In the genomic region with DNA sequence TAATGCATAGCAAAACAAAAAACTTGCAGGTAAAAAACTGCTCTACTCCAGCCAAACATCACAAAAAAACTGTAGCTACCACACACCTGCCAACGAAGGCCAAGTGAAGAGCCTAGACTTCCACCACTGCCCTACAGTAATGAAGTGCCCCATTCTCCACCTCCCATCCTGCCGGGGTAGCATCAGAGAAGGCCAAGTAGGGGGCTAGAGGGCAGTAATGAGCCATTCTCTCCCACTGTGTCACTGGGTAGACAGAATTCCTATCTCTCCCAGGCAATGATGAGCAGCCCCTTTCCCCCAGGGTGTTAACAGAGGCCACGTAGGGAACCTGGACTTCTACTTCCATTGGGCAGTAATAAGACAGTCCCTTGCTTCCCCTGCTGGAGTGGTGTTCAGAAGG, we compare ENCODE assay signal across 8 cellular contexts. TPM values are rescaled to one million over a fixed set of nuclear protein-coding genes. Genes with fewer than 3 reads are reported as not detected.
DNase-seq lines count a peak whose midpoint lies in the region; ATAC-seq, FAIRE-seq and TF ChIP-seq lines count a peak whose summit lies in the region.

No MANE protein-coding gene starts in this region.

- no peak overlapping the region for H3K23ac ChIP-seq in H1 (ENCODE audit: insufficient read length)

- H3K27ac ChIP-seq in OCI-LY3 (ENCODE audit: low read length): no peak overlapping the region
- no peak overlapping the region for H3K27ac ChIP-seq in H1 (ENCODE audit: low read depth, low read length)
- no peak overlapping the region for H3K27ac ChIP-seq in naive thymus-derived CD4-positive, alpha-beta T cell (ENCODE audit: low read depth, low read length)

- H3K9ac ChIP-seq in OCI-LY3 (ENCODE audit: low read length) (no peak overlapping the region), H1 (replicated peaks in 1 of 4; ENCODE audit: extremely low read depth in 1 of 4, low read depth in 3 of 4, low read length in 3 of 4) (no peak overlapping the region)

- peak; percentile 45 for ATAC-seq in GM19463 (IDR thresholded peaks at IDR 0.05; ENCODE audit: unreplicated experiment)
- ATAC-seq in naive thymus-derived CD4-positive, alpha-beta T cell: peak; percentile 77
- ATAC-seq in HG03442 (IDR thresholded peaks at IDR 0.05; ENCODE audit: unreplicated experiment): no peak
- ATAC-seq in HG02981 (IDR thresholded peaks at IDR 0.05; ENCODE audit: unreplicated experiment): no peak
- ATAC-seq in HG03139 (IDR thresholded peaks at IDR 0.05; ENCODE audit: unreplicated experiment): no peak

- H3K56ac ChIP-seq in H1 (replicated peaks; ENCODE audit: insufficient read length, low read depth, low read length): no peak overlapping the region

- TF ChIP-seq EP300 in H1 (IDR thresholded peaks at IDR 0.05; ENCODE audit: borderline replicate concordance in 1 of 2, low read depth in 2 of 2, low read length in 2 of 2): no peak

- no peak overlapping the region for H4K91ac ChIP-seq in H1 (replicated peaks; ENCODE audit: insufficient read length, low read length)

- H3K27ac Mint-ChIP-seq in naive thymus-derived CD4-positive, alpha-beta T cell: peak overlapping the region in 4 of 9 donors; percentile 8 to 29 (median 14)

- TF ChIP-seq CTCF in OCI-LY3 (IDR thresholded peaks at IDR 0.05; ENCODE audit: low read depth, low read length) (peak; percentile 64), H1 (IDR thresholded peaks at IDR 0.05; ENCODE audit: control extremely low read depth in 1 of 3, insufficient read depth in 1 of 3, low read depth in 1 of 3, low read length in 3 of 3) (peak; percentile 71 to 89 (median 78))

- H3K4me3 ChIP-seq in OCI-LY3 (ENCODE audit: low read length): no peak overlapping the region
- no peak overlapping the region for H3K4me3 ChIP-seq in H1 (ENCODE audit: extremely low read depth in 1 of 4, insufficient read depth in 2 of 4, low read depth in 3 of 4, low read length in 4 of 4)
- H3K4me3 ChIP-seq in naive thymus-derived CD4-positive, alpha-beta T cell (ENCODE audit: low read length): no peak overlapping the region

- peaks cover 8 to 43% (median 33%) of the 10 kb centered on the region in 7 donors for H3K4me1 Mint-ChIP-seq in naive thymus-derived CD4-positive, alpha-beta T cell

- TF ChIP-seq RAD21 in H1 (IDR thresholded peaks at IDR 0.05 in 1 of 2, conservative IDR thresholded peaks at IDR 0.05 in 1 of 2; ENCODE audit: low read depth in 2 of 2, low read length in 2 of 2): peak; percentile 77 to 79

- H3K9me3 Mint-ChIP-seq in naive thymus-derived CD4-positive, alpha-beta T cell: peaks cover 4 to 32% (median 12%) of the 10 kb centered on the region in 11 donors

- H3K36me3 Mint-ChIP-seq in naive thymus-derived CD4-positive, alpha-beta T cell: peaks cover 17 to 64% (median 48%) of the 10 kb centered on the region in 5 donors

- H3K23me2 ChIP-seq in H1 (ENCODE audit: low read depth, low read length): no peaks in the 10 kb centered on the region; the same call in 1 of the 2 replicates

- H3K4me2 ChIP-seq in OCI-LY3 (ENCODE audit: low read length) (no peak overlapping the region), H1 (ENCODE audit: insufficient read depth in 1 of 2, low read depth in 2 of 2, low read length in 2 of 2) (no peak overlapping the region)

- intact Hi-C loops in naive thymus-derived CD4-positive, alpha-beta T cell (cut with micrococcal nuclease): loop anchor here in 1 of 2 donors (1.0 kb wide), 3 partner anchors 41 to 267 kb away; no protein-coding TSS in a partner anchor

- no peaks in the 10 kb centered on the region for H3K27me3 Mint-ChIP-seq in naive thymus-derived CD4-positive, alpha-beta T cell

- no peak overlapping the region for H3K4ac ChIP-seq in H1 (replicated peaks; ENCODE audit: insufficient read length, low read depth, low read length)

- H3K9me3 ChIP-seq in OCI-LY3 (ENCODE audit: insufficient read depth, low read length): peaks cover 8% of the 10 kb centered on the region
- peaks cover 0 to 11% of the 10 kb centered on the region in 2 experiments; a peak in 2 of 4 replicates for H3K9me3 ChIP-seq in H1 (ENCODE audit: insufficient read depth in 2 of 2, low read depth in 1 of 2, low read length in 1 of 2)
- H3K9me3 ChIP-seq in naive thymus-derived CD4-positive, alpha-beta T cell (ENCODE audit: control insufficient read depth in 2 of 3, low read length in 3 of 3): peaks cover 0 to 6% (median 0%) of the 10 kb centered on the region in 3 experiments

- H3K4me1 ChIP-seq in OCI-LY3 (ENCODE audit: low read length) (no peaks in the 10 kb centered on the region), H1 (replicated peaks in 1 of 4; ENCODE audit: control insufficient read depth in 3 of 4, insufficient read depth in 4 of 4, low read length in 3 of 4) (no peaks in the 10 kb centered on the region)
- H3K4me1 ChIP-seq in naive thymus-derived CD4-positive, alpha-beta T cell (ENCODE audit: control insufficient read depth in 2 of 2, insufficient read depth in 2 of 2, low read length in 2 of 2): peaks cover 0 to 4% of the 10 kb centered on the region in 2 donors

- H4K20me1 ChIP-seq in OCI-LY3 (ENCODE audit: insufficient read depth, low read length) (peaks cover 8% of the 10 kb centered on the region; the same call in 1 of the 2 replicates), H1 (replicated peaks in 1 of 2; ENCODE audit: control insufficient read depth in 1 of 2, insufficient read depth in 2 of 2, low read length in 2 of 2) (peaks cover 3 to 7% of the 10 kb centered on the region in 2 experiments)

- no peak overlapping the region for H3K4me3 Mint-ChIP-seq in naive thymus-derived CD4-positive, alpha-beta T cell

- no peak overlapping the region for H2AFZ ChIP-seq in OCI-LY3 (ENCODE audit: low read depth, low read length)
- H2AFZ ChIP-seq in H1 (ENCODE audit: low read length): no peak overlapping the region

- peaks cover 3% of the 10 kb centered on the region for H3K79me1 ChIP-seq in H1 (ENCODE audit: low read depth, low read length)

- H3K14ac ChIP-seq in H1 (ENCODE audit: insufficient read length): no peak overlapping the region

- TF ChIP-seq POLR2A in H1 (IDR thresholded peaks at IDR 0.05; ENCODE audit: control extremely low read depth in 1 of 2, low read depth in 2 of 2, low read length in 2 of 2): no peak

- H2BK120ac ChIP-seq in H1 (replicated peaks; ENCODE audit: low read depth, low read length): no peak overlapping the region

- H3K79me2 ChIP-seq in OCI-LY3 (ENCODE audit: low read length) (peaks cover 21% of the 10 kb centered on the region), H1 (ENCODE audit: control insufficient read depth in 1 of 2, insufficient read depth in 2 of 2, low read length in 2 of 2) (peaks cover 0 to 50% of the 10 kb centered on the region in 2 experiments; a peak in 2 of 4 replicates)

- H2BK12ac ChIP-seq in H1 (ENCODE audit: low read depth, low read length): no peak overlapping the region

- DNase-seq in COLO668 (lab: John Stamatoyannopoulos, UW; ENCODE audit: unreplicated experiment) (peak; percentile 23), H1 (ENCODE audit: low read depth in 1 of 2, low spot score in 2 of 2) (peak in 1 of 2 experiments; percentile 74)
- no peak for DNase-seq in naive thymus-derived CD4-positive, alpha-beta T cell

- H3K36me3 ChIP-seq in OCI-LY3 (replicated peaks; ENCODE audit: low read depth, low read length): peaks cover 36% of the 10 kb centered on the region
- peaks cover 0 to 23% (median 8%) of the 10 kb centered on the region in 4 experiments for H3K36me3 ChIP-seq in H1 (ENCODE audit: control insufficient read depth in 2 of 4, insufficient read depth in 4 of 4, low read length in 3 of 4)
- peaks cover 0 to 39% (median 4%) of the 10 kb centered on the region in 3 experiments for H3K36me3 ChIP-seq in naive thymus-derived CD4-positive, alpha-beta T cell (ENCODE audit: control insufficient read depth in 2 of 3, insufficient read depth in 3 of 3, low read length in 3 of 3)

- H3K27me3 ChIP-seq in OCI-LY3 (ENCODE audit: low read depth, low read length): no peaks in the 10 kb centered on the region
- no peaks in the 10 kb centered on the region for H3K27me3 ChIP-seq in H1 (replicated peaks in 1 of 4; ENCODE audit: control insufficient read depth in 3 of 4, extremely low read depth in 1 of 4, insufficient read depth in 3 of 4, low read length in 3 of 4)
- H3K27me3 ChIP-seq in naive thymus-derived CD4-positive, alpha-beta T cell (ENCODE audit: control insufficient read depth in 2 of 2, insufficient read depth in 2 of 2, low read length in 2 of 2): no peaks in the 10 kb centered on the region

- H3K18ac ChIP-seq in H1 (ENCODE audit: extremely low read depth, low read length): no peak overlapping the region

- POLR2A ChIA-PET in H1 (lab: Charles Lee; ENCODE audit: partially characterized antibody): interaction anchor here (0.7 to 2.0 kb wide), 4 partner anchors 9 to 40 kb away, joined by 3 to 9 read pairs (median 4); a partner anchor contains a TSS
- POLR2A ChIA-PET in naive thymus-derived CD4-positive, alpha-beta T cell (lab: Charles Lee): interaction anchor here (1.3 kb wide), 2 partner anchors 11 to 13 kb away, joined by 3 read pairs; no protein-coding TSS in a partner anchor

- no peak overlapping the region for H4K5ac ChIP-seq in H1 (ENCODE audit: insufficient read length, low read depth, low read length)

- no peak overlapping the region for H2BK15ac ChIP-seq in H1 (ENCODE audit: low read length)

- WGBS in H1 (ENCODE audit: extremely low coverage in 1 of 2, insufficient coverage in 1 of 2, insufficient read length in 1 of 2, insufficient replicate concordance in 2 of 2, low coverage in 1 of 2, low lambda C conversion rate in 2 of 2, missing lambda C conversion rate in 1 of 2), 2 experiments: 41% methylated on average over 3 of the region's 3 CpGs; no CpG with 5 or more reads in 1 of the 2 experiments

- H2BK20ac ChIP-seq in H1 (ENCODE audit: low read length): no peak overlapping the region

- H2BK5ac ChIP-seq in H1 (ENCODE audit: low read depth, low read length): no peak overlapping the region

- H2AK5ac ChIP-seq in H1 (ENCODE audit: low read depth, low read length): no peak overlapping the region

- no peak overlapping the region for H4K8ac ChIP-seq in H1 (ENCODE audit: extremely low read depth, insufficient read depth, low read length)

- CTCF ChIA-PET in H1 (lab: Charles Lee; ENCODE audit: partially characterized antibody): interaction anchor here (0.9 to 3.7 kb wide), 22 partner anchors 8 to 323 kb away, joined by 3 to 20 read pairs (median 4); no protein-coding TSS in a partner anchor
- CTCF ChIA-PET in naive thymus-derived CD4-positive, alpha-beta T cell (lab: Charles Lee): interaction anchor here (0.5 to 0.9 kb wide), 5 partner anchors 9 to 299 kb away, joined by 3 to 4 read pairs (median 3); no protein-coding TSS in a partner anchor

- peak; percentile 98 for FAIRE-seq in H1 (lab: Jason Lieb, UNC)

RNA-seq across cellular contexts. Expression of a gene that starts 9.5 kb away (rescaled TPM):
- 38.3 and 38.5 TPM in 2 replicates for total RNA-seq in H1 (2021; fragmentation: NEBNext Ultra II Directional; extraction: Animal tissue kit (Norgen Biotek cat#: 25700))
- polyA plus RNA-seq in H1 (2011; rRNA removed): 19.8 and 23.4 TPM in 2 replicates
- polyA plus RNA-seq in H1 (2011; cell fraction: cytosol; rRNA removed): 25.6 TPM
- 22.7 TPM for polyA plus RNA-seq in H1 (2011; cell fraction: nucleus; rRNA removed)
- polyA plus RNA-seq in H1 (2012, experiment 1 of 2): 25.4 to 32.0 TPM (median 31.8 TPM) in 4 replicates
- polyA plus RNA-seq in H1 (2012, experiment 2 of 2): 19.9 TPM
- polyA plus RNA-seq in H1 (2013, experiment 1 of 2): 30.9 TPM
- polyA plus RNA-seq in H1 (2013, experiment 2 of 2): 32.7 TPM
- 20.6 and 29.3 TPM in 2 replicates for polyA minus RNA-seq in H1 (2011; rRNA and poly(A)+ RNA removed)
- 18.1 TPM for polyA minus RNA-seq in H1 (2011; cell fraction: cytosol; rRNA and poly(A)+ RNA removed)
- polyA minus RNA-seq in H1 (2011; cell fraction: nucleus; rRNA and poly(A)+ RNA removed): 19.2 TPM
- 10 to 100 TPM; 39.7 to 54.8 (median 51.3) TPM for total RNA-seq in naive thymus-derived CD4-positive, alpha-beta T cell
- polyA plus RNA-seq in naive thymus-derived CD4-positive, alpha-beta T cell: 10 to 100 TPM; 38.0 to 50.4 TPM

RNA-seq across cellular contexts. Expression of a gene that starts 18.4 kb away (rescaled TPM):
- total RNA-seq in H1 (2021; fragmentation: NEBNext Ultra II Directional; extraction: Animal tissue kit (Norgen Biotek cat#: 25700)): 80.7 and 82.7 TPM in 2 replicates
- 32.1 and 61.2 TPM in 2 replicates for polyA plus RNA-seq in H1 (2011; rRNA removed)
- 73.3 TPM for polyA plus RNA-seq in H1 (2011; cell fraction: cytosol; rRNA removed)
- polyA plus RNA-seq in H1 (2011; cell fraction: nucleus; rRNA removed): 21.5 TPM
- 82.1 to 130 TPM (median 92.2 TPM) in 4 replicates for polyA plus RNA-seq in H1 (2012, experiment 1 of 2)
- 61.5 TPM for polyA plus RNA-seq in H1 (2012, experiment 2 of 2)
- polyA plus RNA-seq in H1 (2013, experiment 1 of 2): 91.7 TPM
- polyA plus RNA-seq in H1 (2013, experiment 2 of 2): 91.6 TPM
- polyA minus RNA-seq in H1 (2011; rRNA and poly(A)+ RNA removed): 24.6 and 29.3 TPM in 2 replicates
- 19.2 TPM for polyA minus RNA-seq in H1 (2011; cell fraction: cytosol; rRNA and poly(A)+ RNA removed)
- polyA minus RNA-seq in H1 (2011; cell fraction: nucleus; rRNA and poly(A)+ RNA removed): 24.3 TPM
- 10 to 100 TPM; 31.3 to 60.9 (median 38.9) TPM for total RNA-seq in naive thymus-derived CD4-positive, alpha-beta T cell
- polyA plus RNA-seq in naive thymus-derived CD4-positive, alpha-beta T cell: 100 to 1,000 TPM in 1 of 2 donors, 10 to 100 TPM in 1; 75.6 to 117 TPM

RNA-seq across cellular contexts. Expression of a gene that starts 28.2 kb away (rescaled TPM):
- total RNA-seq in H1 (2021; fragmentation: NEBNext Ultra II Directional; extraction: Animal tissue kit (Norgen Biotek cat#: 25700)): 56.6 and 62.2 TPM in 2 replicates
- 17.9 and 24.1 TPM in 2 replicates for polyA plus RNA-seq in H1 (2011; rRNA removed)
- polyA plus RNA-seq in H1 (2011; cell fraction: cytosol; rRNA removed): 45.9 TPM
- 47.4 TPM for polyA plus RNA-seq in H1 (2011; cell fraction: nucleus; rRNA removed)
- polyA plus RNA-seq in H1 (2012, experiment 1 of 2): 29.7 to 59.2 TPM (median 39.3 TPM) in 4 replicates
- polyA plus RNA-seq in H1 (2012, experiment 2 of 2): 2.2 TPM
- polyA plus RNA-seq in H1 (2013, experiment 1 of 2): 63.1 TPM
- polyA plus RNA-seq in H1 (2013, experiment 2 of 2): 51.1 TPM
- polyA minus RNA-seq in H1 (2011; rRNA and poly(A)+ RNA removed): 36.1 and 45.4 TPM in 2 replicates
- 40.8 TPM for polyA minus RNA-seq in H1 (2011; cell fraction: cytosol; rRNA and poly(A)+ RNA removed)
- polyA minus RNA-seq in H1 (2011; cell fraction: nucleus; rRNA and poly(A)+ RNA removed): 130 TPM
- 100 to 1,000 TPM; 110 to 275 (median 238) TPM for total RNA-seq in naive thymus-derived CD4-positive, alpha-beta T cell
- 10 to 100 TPM; 10.9 to 12.0 TPM for polyA plus RNA-seq in naive thymus-derived CD4-positive, alpha-beta T cell

Comparison
In these comparisons a context has a peak if more than half of its experiments do, and no peak if none do; other contexts are left out.
1. ATAC-seq: peak in GM19463 (single experiment) and naive thymus-derived CD4-positive, alpha-beta T cell (single experiment); none in HG03442 (single experiment), HG02981 (single experiment) and HG03139 (single experiment).